8 cellular contexts compared by ENCODE assay signal in the genomic region with DNA sequence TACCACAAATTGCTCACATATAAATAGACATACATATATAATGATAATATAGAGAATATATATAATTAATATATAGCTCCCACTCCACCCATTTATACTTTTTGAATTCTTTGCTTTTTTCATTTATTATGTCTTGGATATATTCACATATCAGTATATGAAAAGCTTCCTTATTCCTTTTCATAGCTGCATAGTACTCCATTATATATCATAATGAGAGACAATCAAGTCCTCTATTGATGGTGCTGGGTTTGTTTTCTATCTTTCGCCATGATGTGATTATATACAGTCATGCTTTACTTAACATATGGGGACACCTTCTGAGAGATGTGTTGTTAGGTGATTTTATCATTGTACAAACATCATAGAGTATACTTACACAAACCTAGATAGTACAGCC.
"Had no signal": no experiment of that assay in that cellular context is flagged by ENCODE, and none has a peak within 500 bp of the region (broad histone marks: within the 10 kb centered on the region; RNA-seq: fewer than 3 reads in every experiment).

No MANE protein-coding gene starts in this region.

- FAIRE-seq: HepG2, HTR-8/SVneo had no signal

- H3K27ac ChIP-seq: HL-60, KMS-11 had no signal

- H3K4me1 Mint-ChIP-seq: IgD-negative memory B cell had no signal

- H3K27ac Mint-ChIP-seq: IgD-negative memory B cell had no signal

- H3K4me3 Mint-ChIP-seq: IgD-negative memory B cell had no signal

- H3K4me2 ChIP-seq: KMS-11 had no signal

- H3K36me3 Mint-ChIP-seq: IgD-negative memory B cell had no signal

- H3K9ac ChIP-seq: KMS-11 had no signal

- H3K27me3 Mint-ChIP-seq: IgD-negative memory B cell had no signal

- ATAC-seq: HepG2 had no signal

- DNase-seq: IMR-90, KBM-7, KG1 had no signal
